Comparison of ENCODE assay signal across 1 cellular context in the genomic region with DNA sequence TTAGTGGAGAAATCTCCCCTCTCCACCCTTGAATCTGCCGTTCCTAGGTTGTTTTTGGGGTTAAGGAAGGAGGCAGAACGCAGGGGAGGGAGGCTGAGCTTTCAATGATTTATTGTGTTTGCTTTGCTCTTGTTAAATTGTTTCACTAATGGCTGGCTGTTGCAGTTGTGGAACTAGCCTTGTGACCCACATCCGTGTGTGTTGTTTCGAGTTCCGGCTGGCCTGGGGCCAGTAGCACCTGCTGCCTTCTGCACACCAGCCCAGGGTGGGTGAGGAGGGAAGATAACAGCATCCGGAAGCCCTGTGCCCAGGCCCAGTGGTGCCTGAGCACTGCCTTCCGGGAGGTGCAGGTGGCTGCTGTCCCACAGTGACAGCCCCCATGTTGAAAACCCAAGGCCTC.
TF ChIP-seq lines count a peak whose summit lies in the region.

No MANE protein-coding gene starts in this region.

TF ChIP-seq in HEK293, 187 proteins besides CTCF, POLR2A, EP300 and RAD21 (continued from another document and continues in another):
- TF ChIP-seq, protein P1, sequence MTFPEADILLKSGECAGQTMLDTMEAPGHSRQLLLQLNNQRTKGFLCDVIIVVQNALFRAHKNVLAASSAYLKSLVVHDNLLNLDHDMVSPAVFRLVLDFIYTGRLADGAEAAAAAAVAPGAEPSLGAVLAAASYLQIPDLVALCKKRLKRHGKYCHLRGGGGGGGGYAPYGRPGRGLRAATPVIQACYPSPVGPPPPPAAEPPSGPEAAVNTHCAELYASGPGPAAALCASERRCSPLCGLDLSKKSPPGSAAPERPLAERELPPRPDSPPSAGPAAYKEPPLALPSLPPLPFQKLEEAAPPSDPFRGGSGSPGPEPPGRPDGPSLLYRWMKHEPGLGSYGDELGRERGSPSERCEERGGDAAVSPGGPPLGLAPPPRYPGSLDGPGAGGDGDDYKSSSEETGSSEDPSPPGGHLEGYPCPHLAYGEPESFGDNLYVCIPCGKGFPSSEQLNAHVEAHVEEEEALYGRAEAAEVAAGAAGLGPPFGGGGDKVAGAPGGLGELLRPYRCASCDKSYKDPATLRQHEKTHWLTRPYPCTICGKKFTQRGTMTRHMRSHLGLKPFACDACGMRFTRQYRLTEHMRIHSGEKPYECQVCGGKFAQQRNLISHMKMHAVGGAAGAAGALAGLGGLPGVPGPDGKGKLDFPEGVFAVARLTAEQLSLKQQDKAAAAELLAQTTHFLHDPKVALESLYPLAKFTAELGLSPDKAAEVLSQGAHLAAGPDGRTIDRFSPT (tag by site-specific recombination; IDR thresholded peaks at IDR 0.05) = no peak
- TF ChIP-seq ZNF114 (tag by site-specific recombination; IDR thresholded peaks at IDR 0.05) = no peak
- TF ChIP-seq KLF10 (tag by site-specific recombination; IDR thresholded peaks at IDR 0.05) = no peak
- TF ChIP-seq ZIC2 (tag by site-specific recombination; IDR thresholded peaks at IDR 0.05) = peak; percentile 67
- TF ChIP-seq, protein P2, sequence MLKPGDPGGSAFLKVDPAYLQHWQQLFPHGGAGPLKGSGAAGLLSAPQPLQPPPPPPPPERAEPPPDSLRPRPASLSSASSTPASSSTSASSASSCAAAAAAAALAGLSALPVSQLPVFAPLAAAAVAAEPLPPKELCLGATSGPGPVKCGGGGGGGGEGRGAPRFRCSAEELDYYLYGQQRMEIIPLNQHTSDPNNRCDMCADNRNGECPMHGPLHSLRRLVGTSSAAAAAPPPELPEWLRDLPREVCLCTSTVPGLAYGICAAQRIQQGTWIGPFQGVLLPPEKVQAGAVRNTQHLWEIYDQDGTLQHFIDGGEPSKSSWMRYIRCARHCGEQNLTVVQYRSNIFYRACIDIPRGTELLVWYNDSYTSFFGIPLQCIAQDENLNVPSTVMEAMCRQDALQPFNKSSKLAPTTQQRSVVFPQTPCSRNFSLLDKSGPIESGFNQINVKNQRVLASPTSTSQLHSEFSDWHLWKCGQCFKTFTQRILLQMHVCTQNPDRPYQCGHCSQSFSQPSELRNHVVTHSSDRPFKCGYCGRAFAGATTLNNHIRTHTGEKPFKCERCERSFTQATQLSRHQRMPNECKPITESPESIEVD (tag by site-specific recombination; IDR thresholded peaks at IDR 0.05) = peak; percentile 16; the same call in 1 of the 2 replicates
- TF ChIP-seq ZNF174 (tag by site-specific recombination; IDR thresholded peaks at IDR 0.05) = no peak
- TF ChIP-seq, protein P3, sequence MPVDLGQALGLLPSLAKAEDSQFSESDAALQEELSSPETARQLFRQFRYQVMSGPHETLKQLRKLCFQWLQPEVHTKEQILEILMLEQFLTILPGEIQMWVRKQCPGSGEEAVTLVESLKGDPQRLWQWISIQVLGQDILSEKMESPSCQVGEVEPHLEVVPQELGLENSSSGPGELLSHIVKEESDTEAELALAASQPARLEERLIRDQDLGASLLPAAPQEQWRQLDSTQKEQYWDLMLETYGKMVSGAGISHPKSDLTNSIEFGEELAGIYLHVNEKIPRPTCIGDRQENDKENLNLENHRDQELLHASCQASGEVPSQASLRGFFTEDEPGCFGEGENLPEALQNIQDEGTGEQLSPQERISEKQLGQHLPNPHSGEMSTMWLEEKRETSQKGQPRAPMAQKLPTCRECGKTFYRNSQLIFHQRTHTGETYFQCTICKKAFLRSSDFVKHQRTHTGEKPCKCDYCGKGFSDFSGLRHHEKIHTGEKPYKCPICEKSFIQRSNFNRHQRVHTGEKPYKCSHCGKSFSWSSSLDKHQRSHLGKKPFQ (tag by site-specific recombination; IDR thresholded peaks at IDR 0.05) = 0 out of 2 replicates have a peak, but pooled peaks have one; percentile 50
- no peak for TF ChIP-seq ZNF830 (tag by site-specific recombination; IDR thresholded peaks at IDR 0.05; ENCODE audit: low read depth)
- TF ChIP-seq, protein P4, sequence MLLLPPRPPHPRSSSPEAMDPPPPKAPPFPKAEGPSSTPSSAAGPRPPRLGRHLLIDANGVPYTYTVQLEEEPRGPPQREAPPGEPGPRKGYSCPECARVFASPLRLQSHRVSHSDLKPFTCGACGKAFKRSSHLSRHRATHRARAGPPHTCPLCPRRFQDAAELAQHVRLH (tag by site-specific recombination; IDR thresholded peaks at IDR 0.05) = no peak
- no peak for TF ChIP-seq ZNF426 (tag by site-specific recombination; IDR thresholded peaks at IDR 0.05)
- TF ChIP-seq ZNF701 (tag by site-specific recombination; IDR thresholded peaks at IDR 0.05) = no peak
- peak; percentile 47; the same call in 1 of the 2 replicates for TF ChIP-seq ZNF24 (tag by site-specific recombination; IDR thresholded peaks at IDR 0.05)
- TF ChIP-seq, protein P5, sequence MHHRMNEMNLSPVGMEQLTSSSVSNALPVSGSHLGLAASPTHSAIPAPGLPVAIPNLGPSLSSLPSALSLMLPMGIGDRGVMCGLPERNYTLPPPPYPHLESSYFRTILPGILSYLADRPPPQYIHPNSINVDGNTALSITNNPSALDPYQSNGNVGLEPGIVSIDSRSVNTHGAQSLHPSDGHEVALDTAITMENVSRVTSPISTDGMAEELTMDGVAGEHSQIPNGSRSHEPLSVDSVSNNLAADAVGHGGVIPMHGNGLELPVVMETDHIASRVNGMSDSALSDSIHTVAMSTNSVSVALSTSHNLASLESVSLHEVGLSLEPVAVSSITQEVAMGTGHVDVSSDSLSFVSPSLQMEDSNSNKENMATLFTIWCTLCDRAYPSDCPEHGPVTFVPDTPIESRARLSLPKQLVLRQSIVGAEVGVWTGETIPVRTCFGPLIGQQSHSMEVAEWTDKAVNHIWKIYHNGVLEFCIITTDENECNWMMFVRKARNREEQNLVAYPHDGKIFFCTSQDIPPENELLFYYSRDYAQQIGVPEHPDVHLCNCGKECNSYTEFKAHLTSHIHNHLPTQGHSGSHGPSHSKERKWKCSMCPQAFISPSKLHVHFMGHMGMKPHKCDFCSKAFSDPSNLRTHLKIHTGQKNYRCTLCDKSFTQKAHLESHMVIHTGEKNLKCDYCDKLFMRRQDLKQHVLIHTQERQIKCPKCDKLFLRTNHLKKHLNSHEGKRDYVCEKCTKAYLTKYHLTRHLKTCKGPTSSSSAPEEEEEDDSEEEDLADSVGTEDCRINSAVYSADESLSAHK (tag by site-specific recombination; IDR thresholded peaks at IDR 0.05) = peak; percentile 71
- TF ChIP-seq WT1 (tag by site-specific recombination; IDR thresholded peaks at IDR 0.05) = peak; percentile 96
- peak; percentile 37; the same call in 1 of the 2 replicates for TF ChIP-seq GLIS2 (tag by site-specific recombination; IDR thresholded peaks at IDR 0.05)
- TF ChIP-seq TRIM28 (IDR thresholded peaks at IDR 0.05; ENCODE audit: borderline replicate concordance, low read length) = no peak
- peak; percentile 60; the same call in 1 of the 2 replicates for TF ChIP-seq ZXDB (tag by site-specific recombination; IDR thresholded peaks at IDR 0.05)
- TF ChIP-seq, protein P6, sequence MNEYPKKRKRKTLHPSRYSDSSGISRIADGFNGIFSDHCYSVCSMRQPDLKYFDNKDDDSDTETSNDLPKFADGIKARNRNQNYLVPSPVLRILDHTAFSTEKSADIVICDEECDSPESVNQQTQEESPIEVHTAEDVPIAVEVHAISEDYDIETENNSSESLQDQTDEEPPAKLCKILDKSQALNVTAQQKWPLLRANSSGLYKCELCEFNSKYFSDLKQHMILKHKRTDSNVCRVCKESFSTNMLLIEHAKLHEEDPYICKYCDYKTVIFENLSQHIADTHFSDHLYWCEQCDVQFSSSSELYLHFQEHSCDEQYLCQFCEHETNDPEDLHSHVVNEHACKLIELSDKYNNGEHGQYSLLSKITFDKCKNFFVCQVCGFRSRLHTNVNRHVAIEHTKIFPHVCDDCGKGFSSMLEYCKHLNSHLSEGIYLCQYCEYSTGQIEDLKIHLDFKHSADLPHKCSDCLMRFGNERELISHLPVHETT (tag by site-specific recombination; IDR thresholded peaks at IDR 0.05) = no peak
- TF ChIP-seq, protein P7, sequence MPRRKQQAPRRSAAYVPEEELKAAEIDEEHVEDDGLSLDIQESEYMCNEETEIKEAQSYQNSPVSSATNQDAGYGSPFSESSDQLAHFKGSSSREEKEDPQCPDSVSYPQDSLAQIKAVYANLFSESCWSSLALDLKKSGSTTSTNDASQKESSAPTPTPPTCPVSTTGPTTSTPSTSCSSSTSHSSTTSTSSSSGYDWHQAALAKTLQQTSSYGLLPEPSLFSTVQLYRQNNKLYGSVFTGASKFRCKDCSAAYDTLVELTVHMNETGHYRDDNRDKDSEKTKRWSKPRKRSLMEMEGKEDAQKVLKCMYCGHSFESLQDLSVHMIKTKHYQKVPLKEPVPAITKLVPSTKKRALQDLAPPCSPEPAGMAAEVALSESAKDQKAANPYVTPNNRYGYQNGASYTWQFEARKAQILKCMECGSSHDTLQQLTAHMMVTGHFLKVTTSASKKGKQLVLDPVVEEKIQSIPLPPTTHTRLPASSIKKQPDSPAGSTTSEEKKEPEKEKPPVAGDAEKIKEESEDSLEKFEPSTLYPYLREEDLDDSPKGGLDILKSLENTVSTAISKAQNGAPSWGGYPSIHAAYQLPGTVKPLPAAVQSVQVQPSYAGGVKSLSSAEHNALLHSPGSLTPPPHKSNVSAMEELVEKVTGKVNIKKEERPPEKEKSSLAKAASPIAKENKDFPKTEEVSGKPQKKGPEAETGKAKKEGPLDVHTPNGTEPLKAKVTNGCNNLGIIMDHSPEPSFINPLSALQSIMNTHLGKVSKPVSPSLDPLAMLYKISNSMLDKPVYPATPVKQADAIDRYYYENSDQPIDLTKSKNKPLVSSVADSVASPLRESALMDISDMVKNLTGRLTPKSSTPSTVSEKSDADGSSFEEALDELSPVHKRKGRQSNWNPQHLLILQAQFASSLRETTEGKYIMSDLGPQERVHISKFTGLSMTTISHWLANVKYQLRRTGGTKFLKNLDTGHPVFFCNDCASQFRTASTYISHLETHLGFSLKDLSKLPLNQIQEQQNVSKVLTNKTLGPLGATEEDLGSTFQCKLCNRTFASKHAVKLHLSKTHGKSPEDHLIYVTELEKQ (tag by site-specific recombination; IDR thresholded peaks at IDR 0.05; ENCODE audit: borderline replicate concordance) = peak; percentile 59; the same call in 1 of the 2 replicates
- no peak for TF ChIP-seq ZNF138 (tag by site-specific recombination; IDR thresholded peaks at IDR 0.05; ENCODE audit: borderline replicate concordance)
- peak; percentile 46; the same call in 1 of the 2 replicates for TF ChIP-seq ZNF366 (tag by site-specific recombination; conservative IDR thresholded peaks at IDR 0.05)
- peak; percentile 80 for TF ChIP-seq FEZF1 (tag by site-specific recombination; IDR thresholded peaks at IDR 0.05)
- peak; percentile 31; the same call in 1 of the 2 replicates for TF ChIP-seq ZFHX2 (tag by site-specific recombination; conservative IDR thresholded peaks at IDR 0.05)
- peak; percentile 58 for TF ChIP-seq ZNF843 (tag by site-specific recombination; IDR thresholded peaks at IDR 0.05)
- TF ChIP-seq, protein P8, sequence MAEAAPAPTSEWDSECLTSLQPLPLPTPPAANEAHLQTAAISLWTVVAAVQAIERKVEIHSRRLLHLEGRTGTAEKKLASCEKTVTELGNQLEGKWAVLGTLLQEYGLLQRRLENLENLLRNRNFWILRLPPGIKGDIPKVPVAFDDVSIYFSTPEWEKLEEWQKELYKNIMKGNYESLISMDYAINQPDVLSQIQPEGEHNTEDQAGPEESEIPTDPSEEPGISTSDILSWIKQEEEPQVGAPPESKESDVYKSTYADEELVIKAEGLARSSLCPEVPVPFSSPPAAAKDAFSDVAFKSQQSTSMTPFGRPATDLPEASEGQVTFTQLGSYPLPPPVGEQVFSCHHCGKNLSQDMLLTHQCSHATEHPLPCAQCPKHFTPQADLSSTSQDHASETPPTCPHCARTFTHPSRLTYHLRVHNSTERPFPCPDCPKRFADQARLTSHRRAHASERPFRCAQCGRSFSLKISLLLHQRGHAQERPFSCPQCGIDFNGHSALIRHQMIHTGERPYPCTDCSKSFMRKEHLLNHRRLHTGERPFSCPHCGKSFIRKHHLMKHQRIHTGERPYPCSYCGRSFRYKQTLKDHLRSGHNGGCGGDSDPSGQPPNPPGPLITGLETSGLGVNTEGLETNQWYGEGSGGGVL (tag by site-specific recombination; IDR thresholded peaks at IDR 0.05) = peak; percentile 19; the same call in 1 of the 2 replicates
- TF ChIP-seq SCRT2 (tag by site-specific recombination; IDR thresholded peaks at IDR 0.05) = peak; percentile 85
- TF ChIP-seq, protein P9, sequence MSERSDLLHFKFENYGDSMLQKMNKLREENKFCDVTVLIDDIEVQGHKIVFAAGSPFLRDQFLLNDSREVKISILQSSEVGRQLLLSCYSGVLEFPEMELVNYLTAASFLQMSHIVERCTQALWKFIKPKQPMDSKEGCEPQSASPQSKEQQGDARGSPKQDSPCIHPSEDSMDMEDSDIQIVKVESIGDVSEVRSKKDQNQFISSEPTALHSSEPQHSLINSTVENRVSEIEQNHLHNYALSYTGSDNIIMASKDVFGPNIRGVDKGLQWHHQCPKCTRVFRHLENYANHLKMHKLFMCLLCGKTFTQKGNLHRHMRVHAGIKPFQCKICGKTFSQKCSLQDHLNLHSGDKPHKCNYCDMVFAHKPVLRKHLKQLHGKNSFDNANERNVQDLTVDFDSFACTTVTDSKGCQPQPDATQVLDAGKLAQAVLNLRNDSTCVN (tag by site-specific recombination; optimal IDR thresholded peaks at IDR 0.05) = peak; percentile 12
- peak; percentile 93 for TF ChIP-seq ZNF600 (tag by site-specific recombination; IDR thresholded peaks at IDR 0.05)
- TF ChIP-seq, protein P10, sequence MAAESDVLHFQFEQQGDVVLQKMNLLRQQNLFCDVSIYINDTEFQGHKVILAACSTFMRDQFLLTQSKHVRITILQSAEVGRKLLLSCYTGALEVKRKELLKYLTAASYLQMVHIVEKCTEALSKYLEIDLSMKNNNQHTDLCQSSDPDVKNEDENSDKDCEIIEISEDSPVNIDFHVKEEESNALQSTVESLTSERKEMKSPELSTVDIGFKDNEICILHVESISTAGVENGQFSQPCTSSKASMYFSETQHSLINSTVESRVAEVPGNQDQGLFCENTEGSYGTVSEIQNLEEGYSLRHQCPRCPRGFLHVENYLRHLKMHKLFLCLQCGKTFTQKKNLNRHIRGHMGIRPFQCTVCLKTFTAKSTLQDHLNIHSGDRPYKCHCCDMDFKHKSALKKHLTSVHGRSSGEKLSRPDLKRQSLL (tag by site-specific recombination; IDR thresholded peaks at IDR 0.05) = 0 out of 2 replicates have a peak, but pooled peaks have one; percentile 0
- TF ChIP-seq OVOL3 (tag by site-specific recombination; IDR thresholded peaks at IDR 0.05) = peak; percentile 15; the same call in 1 of the 2 replicates
